ENCODE assay signal across 8 cellular contexts in genomic region chr2:24491626-24492282, GRCh38. TPM values are rescaled to one million over a fixed set of nuclear protein-coding genes. Genes with fewer than 3 reads are reported as not detected.
DNase-seq lines count a peak whose midpoint lies in the region; ATAC-seq and TF ChIP-seq lines count a peak whose summit lies in the region.

No MANE protein-coding gene starts in this region.

- peak overlapping the region; percentile 77 for H2AFZ ChIP-seq in SK-N-SH (ENCODE audit: low read depth)

- peak overlapping the region; percentile 82 for H3K27ac ChIP-seq in C4-2B
- H3K27ac ChIP-seq in SK-N-SH (ENCODE audit: low read depth in 2 of 2, low read length in 1 of 2), result peak overlapping the region; percentile 25 to 97; a peak in 3 of 4 replicates
- H3K27ac ChIP-seq in adipose tissue (ENCODE audit: low read depth, low read length), result peak overlapping the region; percentile 25
- H3K27ac ChIP-seq in right cardiac atrium (ENCODE audit: low read length), result peak overlapping the region; percentile 100
- peak overlapping the region; percentile 32 to 78 for H3K27ac ChIP-seq in aorta (ENCODE audit: low read depth in 1 of 2, low read length in 2 of 2)

- intact Hi-C loops in right cardiac atrium (cut with DNase I) (loop anchor here in 3 of 4 donors (5.0 to 10.0 kb wide), 3 partner anchors 54 to 123 kb away; no protein-coding TSS in a partner anchor), aorta (cut with DNase I) (loop anchor here in 1 of 2 donors (5.0 kb wide), 1 partner anchor 301 kb away; the partner anchor contains the start of genes CENPO and PTRHD1)

- peaks cover 12% of the 10 kb centered on the region for H3F3A ChIP-seq in SK-N-SH (replicated peaks; ENCODE audit: insufficient read depth)

- H3K4me1 ChIP-seq in SK-N-SH (ENCODE audit: control insufficient read depth in 1 of 2, insufficient read depth in 2 of 2, low read depth in 1 of 2, low read length in 1 of 2) (peaks cover 10 to 14% of the 10 kb centered on the region in 2 experiments; a peak in 3 of 4 replicates), right cardiac atrium (ENCODE audit: control insufficient read depth, insufficient read depth, low read length) (peaks cover 2% of the 10 kb centered on the region), aorta (ENCODE audit: control insufficient read depth in 1 of 2, insufficient read depth in 2 of 2, low read length in 2 of 2) (peaks cover 0 to 3% of the 10 kb centered on the region in 2 donors)

- H3K4me2 ChIP-seq in SK-N-SH, result peak overlapping the region; percentile 74

- no peak for TF ChIP-seq EP300 in SK-N-SH (IDR thresholded peaks at IDR 0.05; ENCODE audit: borderline replicate concordance in 1 of 2, low read depth in 1 of 2, low read length in 1 of 2)

- POLR2A ChIA-PET in SK-N-SH (lab: Yijun Ruan, JAX), result no interaction called here

- H3K36me3 ChIP-seq in SK-N-SH (replicated peaks in 1 of 2; ENCODE audit: control insufficient read depth in 1 of 2, insufficient read depth in 2 of 2, low read length in 1 of 2) (no peaks in the 10 kb centered on the region), aorta (ENCODE audit: control insufficient read depth in 1 of 2, insufficient read depth in 2 of 2, low read length in 1 of 2) (no peaks in the 10 kb centered on the region)

- H3K9ac ChIP-seq in SK-N-SH, result peak overlapping the region; percentile 57; the same call in 1 of the 2 replicates

- peaks cover 7% of the 10 kb centered on the region; the same call in 1 of the 2 replicates for H4K20me1 ChIP-seq in SK-N-SH (ENCODE audit: insufficient read depth)

- ATAC-seq in GM19455 (IDR thresholded peaks at IDR 0.05; ENCODE audit: unreplicated experiment), result peak; percentile 38
- ATAC-seq in HG03571 (IDR thresholded peaks at IDR 0.05; ENCODE audit: unreplicated experiment), result peak; percentile 39
- peak; percentile 60 to 66 for ATAC-seq in right cardiac atrium
- peak; percentile 57 for ATAC-seq in aorta (ENCODE audit: low FRiP score)

- WGBS in SK-N-SH (ENCODE audit: low lambda C conversion rate), result 2% methylated on average over 24 of the region's 80 CpGs
- WGBS in adipose tissue, 3 donors, result 0 to 1% (median 1%) methylated on average over 54 to 80 of the region's 80 CpGs
- under 1% methylated on average over 76 of the region's 80 CpGs for WGBS in right cardiac atrium
- 0 to 1% methylated on average over 61 to 80 of the region's 80 CpGs for WGBS in aorta, 2 donors

- H3K9me3 ChIP-seq in SK-N-SH (no peaks in the 10 kb centered on the region), right cardiac atrium (ENCODE audit: control insufficient read depth, low read length) (no peaks in the 10 kb centered on the region), aorta (ENCODE audit: control insufficient read depth, low read length) (no peaks in the 10 kb centered on the region)

- H3K79me2 ChIP-seq in SK-N-SH (ENCODE audit: insufficient read depth), result peaks cover 50% of the 10 kb centered on the region

- CTCF ChIA-PET in SK-N-SH (lab: Yijun Ruan, JAX), result interaction anchor here (0.6 to 2.8 kb wide), 14 partner anchors 10 to 407 kb away, joined by 3 to 12 read pairs (median 3); partner anchors contain the start of genes CENPO, PTRHD1 and TP53I3

- H3K27me3 ChIP-seq in SK-N-SH (ENCODE audit: insufficient read depth) (no peaks in the 10 kb centered on the region), right cardiac atrium (ENCODE audit: control insufficient read depth, insufficient read depth) (no peaks in the 10 kb centered on the region), aorta (ENCODE audit: control insufficient read depth in 1 of 2, insufficient read depth in 2 of 2, low read length in 1 of 2) (no peaks in the 10 kb centered on the region)

- no peak for TF ChIP-seq RAD21 in SK-N-SH (IDR thresholded peaks at IDR 0.05; ENCODE audit: low read length)

- no peaks in the 10 kb centered on the region for H3K9me2 ChIP-seq in SK-N-SH

- peak; percentile 96 for DNase-seq in SK-N-SH
- peak; percentile 62 to 85 (median 78) for DNase-seq in right cardiac atrium
- DNase-seq in putamen (ENCODE audit: low spot score), result peak; percentile 72
- peak; percentile 74 to 86 for DNase-seq in aorta

- H3K4me3 ChIP-seq in SK-N-SH (ENCODE audit: low read depth in 2 of 2, low read length in 1 of 2), result peak overlapping the region; percentile 73 to 94
- peak overlapping the region; percentile 99 for H3K4me3 ChIP-seq in right cardiac atrium (ENCODE audit: low read length)
- peak overlapping the region; percentile 91 to 99 for H3K4me3 ChIP-seq in aorta (ENCODE audit: low read length in 2 of 2)

- TF ChIP-seq CTCF in C4-2B (conservative IDR thresholded peaks at IDR 0.05) (no peak), SK-N-SH (IDR thresholded peaks at IDR 0.05) (no peak)

TF ChIP-seq in SK-N-SH, 30 proteins besides CTCF, POLR2A, EP300 and RAD21:
- TF ChIP-seq TAF1 (IDR thresholded peaks at IDR 0.05; ENCODE audit: borderline replicate concordance, low read depth, low read length), result 0 out of 2 replicates have a peak, but pooled peaks have one; percentile 9
- TF ChIP-seq MAX (IDR thresholded peaks at IDR 0.05; ENCODE audit: low read depth), result 0 out of 2 replicates have a peak, but pooled peaks have one; percentile 12
- 0 out of 2 replicates have a peak, but pooled peaks have one; percentile 15 for TF ChIP-seq TEAD4 (IDR thresholded peaks at IDR 0.05; ENCODE audit: borderline replicate concordance, insufficient read depth)
- peak; percentile 22 for TF ChIP-seq CHD2 (IDR thresholded peaks at IDR 0.05; ENCODE audit: low read length, partially characterized antibody)
- peak; percentile 91 for TF ChIP-seq MXI1 (IDR thresholded peaks at IDR 0.05; ENCODE audit: low read depth, low read length)
- no peak for TF ChIP-seq FOXJ3 (CRISPR knock-in tag; IDR thresholded peaks at IDR 0.05)
- no peak; the same call in 1 of the 2 replicates for TF ChIP-seq POLR2AphosphoS5 (IDR thresholded peaks at IDR 0.05; ENCODE audit: low read depth, low read length)
- TF ChIP-seq RXRA (IDR thresholded peaks at IDR 0.05; ENCODE audit: borderline replicate concordance, low read depth), result no peak
- TF ChIP-seq JUND (IDR thresholded peaks at IDR 0.05), result no peak

RNA-seq across cellular contexts. Expression of gene NCOA1, which starts 0.7 kb away (rescaled TPM):
- polyA plus RNA-seq in SK-N-SH (2012; rRNA removed), result 10.7 and 13.1 TPM in 2 replicates
- polyA plus RNA-seq in SK-N-SH (2012; cell fraction: cytosol; rRNA removed), result 10.1 and 12.0 TPM in 2 replicates
- 10.0 and 17.1 TPM in 2 replicates for polyA plus RNA-seq in SK-N-SH (2012; cell fraction: nucleus; rRNA removed)
- polyA plus RNA-seq in adipose tissue, result 10 to 100 TPM in 2 of 3 donors, 1 to 10 TPM in 1; 7.3 to 17.9 (median 15.0) TPM
- 10 to 100 TPM; 31.8 to 37.1 (median 35.2) TPM for total RNA-seq in right cardiac atrium
- 11.8 TPM for polyA plus RNA-seq in right cardiac atrium
- total RNA-seq in aorta, result 10 to 100 TPM; 41.6 to 68.1 TPM
- 10 to 100 TPM in 1 of 2 donors, 1 to 10 TPM in 1; 6.5 to 11.8 TPM for polyA plus RNA-seq in aorta

Comparison
In these comparisons a context has a peak if more than half of its experiments do, and no peak if none do; other contexts are left out.
1. Peak in every context shown above with its lines: DNase-seq, ATAC-seq, H3K4me3 ChIP-seq and H3K27ac ChIP-seq.
2. H3K27ac ChIP-seq: peak in every context shown above with its lines; median percentile 100 in right cardiac atrium; 82 in C4-2B; 61 in SK-N-SH; 55 in aorta; 25 in adipose tissue.